In genomic region chr4:89425023-89425422, GRCh38 we compare ENCODE assay signal across 31 cellular contexts.
"Had no signal": no experiment of that assay in that cellular context is flagged by ENCODE, and none has a peak within 500 bp of the region (broad histone marks: within the 10 kb centered on the region; RNA-seq: fewer than 3 reads in every experiment).

No MANE protein-coding gene starts in this region.

- H3K4me3 ChIP-seq: adrenal gland, ascending aorta, body of pancreas, breast epithelium, cardiac muscle cell had no signal

- H3K36me3 ChIP-seq: adrenal gland, ascending aorta, brain microvascular endothelial cell, breast epithelium, cardiac muscle cell had no signal

- ATAC-seq: activated naive CD4-positive, alpha-beta T cell treated with anti-CD3 and anti-CD28 coated beads, Interleukin-2, amount 50 U/mL, for 72 hours; activated naive CD8-positive, alpha-beta T cell treated with anti-CD3 and anti-CD28 coated beads, Interleukin-2, amount 50 U/mL, for 24 hours; activated T-cell treated with anti-CD3 and anti-CD28 coated beads, Interleukin-2, amount 50 U/mL, for 4 hours; activated T-cell treated with anti-CD3 and anti-CD28 coated beads, Interleukin-2, amount 50 U/mL, for 72 hours; activated T-helper 17 cell treated with anti-CD3 and anti-CD28 coated beads, Interleukin-2, amount 50 U/mL, for 72 hours; body of pancreas had no signal

- DNase-seq: activated effector memory CD4-positive, alpha-beta T cell treated with anti-CD3 and anti-CD28 coated beads, Interleukin-2, amount 50 U/mL, for 16 hours; activated effector memory CD4-positive, alpha-beta T cell treated with Interleukin-2 at 50 U/mL for 16 hours; activated gamma-delta T cell; activated gamma-delta T cell treated with Interleukin-2 at 50 U/mL for 16 hours; activated naive CD4-positive, alpha-beta T cell; activated naive CD4-positive, alpha-beta T cell treated with anti-CD3 and anti-CD28 coated beads for 36 hours; activated naive CD4-positive, alpha-beta T cell treated with anti-CD3 and anti-CD28 coated beads, Interleukin-2, amount 10 ng/mL, durations not matched to agents 7 days and 5 days; activated naive CD4-positive, alpha-beta T cell treated with anti-CD3 and anti-CD28 coated beads, Interleukin-2, amount 50 U/mL, for 16 hours; activated naive CD4-positive, alpha-beta T cell treated with Interleukin-2 at 50 U/mL for 16 hours; activated naive CD8-positive, alpha-beta T cell treated with anti-CD3 and anti-CD28 coated beads for 36 hours; activated naive CD8-positive, alpha-beta T cell treated with anti-CD3 and anti-CD28 coated beads, Interleukin-2, amount 10 ng/mL, durations not matched to agents 7 days and 5 days; activated naive CD8-positive, alpha-beta T cell treated with anti-CD3 and anti-CD28 coated beads, Interleukin-2, amount 50 U/mL, for 24 hours; activated T-cell treated with anti-CD3 and anti-CD28 coated beads, Interleukin-2, amount 50 U/mL, for 1 hour; activated T-cell treated with anti-CD3 and anti-CD28 coated beads, Interleukin-2, amount 50 U/mL, for 24 hours; activated T-cell treated with anti-CD3 and anti-CD28 coated beads, Interleukin-2, amount 50 U/mL, for 4 hours; activated T-cell treated with anti-CD3 and anti-CD28 coated beads, Interleukin-2, amount 50 U/mL, for 48 hours; activated T-cell treated with anti-CD3 and anti-CD28 coated beads, Interleukin-2, amount 50 U/mL, for 72 hours; adrenal gland; amniotic stem cell; amygdala; anterior cingulate cortex; aorta; body of pancreas; brain microvascular endothelial cell; central memory CD4-positive, alpha-beta T cell; cerebellar nuclear complex had no signal

- H3K27me3 ChIP-seq: adrenal gland, ascending aorta, body of pancreas, brain microvascular endothelial cell, breast epithelium, cardiac muscle cell had no signal

- H3K27ac ChIP-seq: adrenal gland, ascending aorta, body of pancreas, brain microvascular endothelial cell, breast epithelium, cardiac muscle cell had no signal

- H3K4me1 ChIP-seq: adrenal gland, ascending aorta, breast epithelium had no signal

- H3K9me3 ChIP-seq: adrenal gland, ascending aorta, body of pancreas, breast epithelium had no signal
